Comparison of ENCODE assay signal across 2 cellular contexts in genomic region chr11:111906680-111907079, GRCh38.
TF ChIP-seq lines count a peak whose summit lies in the region.

No MANE protein-coding gene starts in this region.

TF ChIP-seq in GM23338, 12 proteins besides CTCF, POLR2A, EP300 and RAD21:
- TF ChIP-seq ETS1 (IDR thresholded peaks at IDR 0.05) (no peak), CREB1 (CRISPR knock-in tag; IDR thresholded peaks at IDR 0.05; ENCODE audit: low read depth) (no peak), NANOG (IDR thresholded peaks at IDR 0.05; ENCODE audit: borderline replicate concordance) (no peak), EZH2phosphoT487 (IDR thresholded peaks at IDR 0.05; ENCODE audit: unreplicated experiment) (no peak), JUNB (IDR thresholded peaks at IDR 0.05; ENCODE audit: unreplicated experiment) (no peak), ZNF114 (CRISPR knock-in tag; IDR thresholded peaks at IDR 0.05) (no peak), EZH2 (IDR thresholded peaks at IDR 0.05; ENCODE audit: low read depth, unreplicated experiment) (no peak)
- TF ChIP-seq, protein P1, sequence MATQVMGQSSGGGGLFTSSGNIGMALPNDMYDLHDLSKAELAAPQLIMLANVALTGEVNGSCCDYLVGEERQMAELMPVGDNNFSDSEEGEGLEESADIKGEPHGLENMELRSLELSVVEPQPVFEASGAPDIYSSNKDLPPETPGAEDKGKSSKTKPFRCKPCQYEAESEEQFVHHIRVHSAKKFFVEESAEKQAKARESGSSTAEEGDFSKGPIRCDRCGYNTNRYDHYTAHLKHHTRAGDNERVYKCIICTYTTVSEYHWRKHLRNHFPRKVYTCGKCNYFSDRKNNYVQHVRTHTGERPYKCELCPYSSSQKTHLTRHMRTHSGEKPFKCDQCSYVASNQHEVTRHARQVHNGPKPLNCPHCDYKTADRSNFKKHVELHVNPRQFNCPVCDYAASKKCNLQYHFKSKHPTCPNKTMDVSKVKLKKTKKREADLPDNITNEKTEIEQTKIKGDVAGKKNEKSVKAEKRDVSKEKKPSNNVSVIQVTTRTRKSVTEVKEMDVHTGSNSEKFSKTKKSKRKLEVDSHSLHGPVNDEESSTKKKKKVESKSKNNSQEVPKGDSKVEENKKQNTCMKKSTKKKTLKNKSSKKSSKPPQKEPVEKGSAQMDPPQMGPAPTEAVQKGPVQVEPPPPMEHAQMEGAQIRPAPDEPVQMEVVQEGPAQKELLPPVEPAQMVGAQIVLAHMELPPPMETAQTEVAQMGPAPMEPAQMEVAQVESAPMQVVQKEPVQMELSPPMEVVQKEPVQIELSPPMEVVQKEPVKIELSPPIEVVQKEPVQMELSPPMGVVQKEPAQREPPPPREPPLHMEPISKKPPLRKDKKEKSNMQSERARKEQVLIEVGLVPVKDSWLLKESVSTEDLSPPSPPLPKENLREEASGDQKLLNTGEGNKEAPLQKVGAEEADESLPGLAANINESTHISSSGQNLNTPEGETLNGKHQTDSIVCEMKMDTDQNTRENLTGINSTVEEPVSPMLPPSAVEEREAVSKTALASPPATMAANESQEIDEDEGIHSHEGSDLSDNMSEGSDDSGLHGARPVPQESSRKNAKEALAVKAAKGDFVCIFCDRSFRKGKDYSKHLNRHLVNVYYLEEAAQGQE (IDR thresholded peaks at IDR 0.05; ENCODE audit: unreplicated experiment), result no peak
- TF ChIP-seq, protein P2, sequence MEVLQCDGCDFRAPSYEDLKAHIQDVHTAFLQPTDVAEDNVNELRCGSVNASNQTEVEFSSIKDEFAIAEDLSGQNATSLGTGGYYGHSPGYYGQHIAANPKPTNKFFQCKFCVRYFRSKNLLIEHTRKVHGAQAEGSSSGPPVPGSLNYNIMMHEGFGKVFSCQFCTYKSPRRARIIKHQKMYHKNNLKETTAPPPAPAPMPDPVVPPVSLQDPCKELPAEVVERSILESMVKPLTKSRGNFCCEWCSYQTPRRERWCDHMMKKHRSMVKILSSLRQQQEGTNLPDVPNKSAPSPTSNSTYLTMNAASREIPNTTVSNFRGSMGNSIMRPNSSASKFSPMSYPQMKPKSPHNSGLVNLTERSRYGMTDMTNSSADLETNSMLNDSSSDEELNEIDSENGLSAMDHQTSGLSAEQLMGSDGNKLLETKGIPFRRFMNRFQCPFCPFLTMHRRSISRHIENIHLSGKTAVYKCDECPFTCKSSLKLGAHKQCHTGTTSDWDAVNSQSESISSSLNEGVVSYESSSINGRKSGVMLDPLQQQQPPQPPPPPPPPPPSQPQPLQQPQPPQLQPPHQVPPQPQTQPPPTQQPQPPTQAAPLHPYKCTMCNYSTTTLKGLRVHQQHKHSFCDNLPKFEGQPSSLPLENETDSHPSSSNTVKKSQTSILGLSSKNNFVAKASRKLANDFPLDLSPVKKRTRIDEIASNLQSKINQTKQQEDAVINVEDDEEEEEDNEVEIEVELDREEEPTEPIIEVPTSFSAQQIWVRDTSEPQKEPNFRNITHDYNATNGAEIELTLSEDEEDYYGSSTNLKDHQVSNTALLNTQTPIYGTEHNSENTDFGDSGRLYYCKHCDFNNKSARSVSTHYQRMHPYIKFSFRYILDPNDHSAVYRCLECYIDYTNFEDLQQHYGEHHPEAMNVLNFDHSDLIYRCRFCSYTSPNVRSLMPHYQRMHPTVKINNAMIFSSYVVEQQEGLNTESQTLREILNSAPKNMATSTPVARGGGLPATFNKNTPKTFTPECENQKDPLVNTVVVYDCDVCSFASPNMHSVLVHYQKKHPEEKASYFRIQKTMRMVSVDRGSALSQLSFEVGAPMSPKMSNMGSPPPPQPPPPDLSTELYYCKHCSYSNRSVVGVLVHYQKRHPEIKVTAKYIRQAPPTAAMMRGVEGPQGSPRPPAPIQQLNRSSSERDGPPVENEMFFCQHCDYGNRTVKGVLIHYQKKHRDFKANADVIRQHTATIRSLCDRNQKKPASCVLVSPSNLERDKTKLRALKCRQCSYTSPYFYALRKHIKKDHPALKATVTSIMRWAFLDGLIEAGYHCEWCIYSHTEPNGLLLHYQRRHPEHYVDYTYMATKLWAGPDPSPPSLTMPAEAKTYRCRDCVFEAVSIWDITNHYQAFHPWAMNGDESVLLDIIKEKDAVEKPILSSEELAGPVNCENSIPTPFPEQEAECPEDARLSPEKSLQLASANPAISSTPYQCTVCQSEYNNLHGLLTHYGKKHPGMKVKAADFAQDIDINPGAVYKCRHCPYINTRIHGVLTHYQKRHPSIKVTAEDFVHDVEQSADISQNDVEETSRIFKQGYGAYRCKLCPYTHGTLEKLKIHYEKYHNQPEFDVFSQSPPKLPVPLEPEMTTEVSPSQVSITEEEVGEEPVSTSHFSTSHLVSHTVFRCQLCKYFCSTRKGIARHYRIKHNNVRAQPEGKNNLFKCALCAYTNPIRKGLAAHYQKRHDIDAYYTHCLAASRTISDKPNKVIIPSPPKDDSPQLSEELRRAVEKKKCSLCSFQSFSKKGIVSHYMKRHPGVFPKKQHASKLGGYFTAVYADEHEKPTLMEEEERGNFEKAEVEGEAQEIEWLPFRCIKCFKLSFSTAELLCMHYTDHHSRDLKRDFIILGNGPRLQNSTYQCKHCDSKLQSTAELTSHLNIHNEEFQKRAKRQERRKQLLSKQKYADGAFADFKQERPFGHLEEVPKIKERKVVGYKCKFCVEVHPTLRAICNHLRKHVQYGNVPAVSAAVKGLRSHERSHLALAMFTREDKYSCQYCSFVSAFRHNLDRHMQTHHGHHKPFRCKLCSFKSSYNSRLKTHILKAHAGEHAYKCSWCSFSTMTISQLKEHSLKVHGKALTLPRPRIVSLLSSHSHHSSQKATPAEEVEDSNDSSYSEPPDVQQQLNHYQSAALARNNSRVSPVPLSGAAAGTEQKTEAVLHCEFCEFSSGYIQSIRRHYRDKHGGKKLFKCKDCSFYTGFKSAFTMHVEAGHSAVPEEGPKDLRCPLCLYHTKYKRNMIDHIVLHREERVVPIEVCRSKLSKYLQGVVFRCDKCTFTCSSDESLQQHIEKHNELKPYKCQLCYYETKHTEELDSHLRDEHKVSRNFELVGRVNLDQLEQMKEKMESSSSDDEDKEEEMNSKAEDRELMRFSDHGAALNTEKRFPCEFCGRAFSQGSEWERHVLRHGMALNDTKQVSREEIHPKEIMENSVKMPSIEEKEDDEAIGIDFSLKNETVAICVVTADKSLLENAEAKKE (CRISPR knock-in tag; IDR thresholded peaks at IDR 0.05), result no peak

TF ChIP-seq in K562, 482 proteins besides CTCF, POLR2A, EP300 and RAD21:
- no peak for TF ChIP-seq TCF3 (CRISPR knock-in tag; IDR thresholded peaks at IDR 0.05)
- no peak for TF ChIP-seq NFRKB (IDR thresholded peaks at IDR 0.05; ENCODE audit: low read depth)
- TF ChIP-seq TBP (optimal IDR thresholded peaks at IDR 0.05; ENCODE audit: low read depth, low read length), result no peak
- TF ChIP-seq HOMEZ (CRISPR knock-in tag; IDR thresholded peaks at IDR 0.05), result no peak
- TF ChIP-seq, protein P3, sequence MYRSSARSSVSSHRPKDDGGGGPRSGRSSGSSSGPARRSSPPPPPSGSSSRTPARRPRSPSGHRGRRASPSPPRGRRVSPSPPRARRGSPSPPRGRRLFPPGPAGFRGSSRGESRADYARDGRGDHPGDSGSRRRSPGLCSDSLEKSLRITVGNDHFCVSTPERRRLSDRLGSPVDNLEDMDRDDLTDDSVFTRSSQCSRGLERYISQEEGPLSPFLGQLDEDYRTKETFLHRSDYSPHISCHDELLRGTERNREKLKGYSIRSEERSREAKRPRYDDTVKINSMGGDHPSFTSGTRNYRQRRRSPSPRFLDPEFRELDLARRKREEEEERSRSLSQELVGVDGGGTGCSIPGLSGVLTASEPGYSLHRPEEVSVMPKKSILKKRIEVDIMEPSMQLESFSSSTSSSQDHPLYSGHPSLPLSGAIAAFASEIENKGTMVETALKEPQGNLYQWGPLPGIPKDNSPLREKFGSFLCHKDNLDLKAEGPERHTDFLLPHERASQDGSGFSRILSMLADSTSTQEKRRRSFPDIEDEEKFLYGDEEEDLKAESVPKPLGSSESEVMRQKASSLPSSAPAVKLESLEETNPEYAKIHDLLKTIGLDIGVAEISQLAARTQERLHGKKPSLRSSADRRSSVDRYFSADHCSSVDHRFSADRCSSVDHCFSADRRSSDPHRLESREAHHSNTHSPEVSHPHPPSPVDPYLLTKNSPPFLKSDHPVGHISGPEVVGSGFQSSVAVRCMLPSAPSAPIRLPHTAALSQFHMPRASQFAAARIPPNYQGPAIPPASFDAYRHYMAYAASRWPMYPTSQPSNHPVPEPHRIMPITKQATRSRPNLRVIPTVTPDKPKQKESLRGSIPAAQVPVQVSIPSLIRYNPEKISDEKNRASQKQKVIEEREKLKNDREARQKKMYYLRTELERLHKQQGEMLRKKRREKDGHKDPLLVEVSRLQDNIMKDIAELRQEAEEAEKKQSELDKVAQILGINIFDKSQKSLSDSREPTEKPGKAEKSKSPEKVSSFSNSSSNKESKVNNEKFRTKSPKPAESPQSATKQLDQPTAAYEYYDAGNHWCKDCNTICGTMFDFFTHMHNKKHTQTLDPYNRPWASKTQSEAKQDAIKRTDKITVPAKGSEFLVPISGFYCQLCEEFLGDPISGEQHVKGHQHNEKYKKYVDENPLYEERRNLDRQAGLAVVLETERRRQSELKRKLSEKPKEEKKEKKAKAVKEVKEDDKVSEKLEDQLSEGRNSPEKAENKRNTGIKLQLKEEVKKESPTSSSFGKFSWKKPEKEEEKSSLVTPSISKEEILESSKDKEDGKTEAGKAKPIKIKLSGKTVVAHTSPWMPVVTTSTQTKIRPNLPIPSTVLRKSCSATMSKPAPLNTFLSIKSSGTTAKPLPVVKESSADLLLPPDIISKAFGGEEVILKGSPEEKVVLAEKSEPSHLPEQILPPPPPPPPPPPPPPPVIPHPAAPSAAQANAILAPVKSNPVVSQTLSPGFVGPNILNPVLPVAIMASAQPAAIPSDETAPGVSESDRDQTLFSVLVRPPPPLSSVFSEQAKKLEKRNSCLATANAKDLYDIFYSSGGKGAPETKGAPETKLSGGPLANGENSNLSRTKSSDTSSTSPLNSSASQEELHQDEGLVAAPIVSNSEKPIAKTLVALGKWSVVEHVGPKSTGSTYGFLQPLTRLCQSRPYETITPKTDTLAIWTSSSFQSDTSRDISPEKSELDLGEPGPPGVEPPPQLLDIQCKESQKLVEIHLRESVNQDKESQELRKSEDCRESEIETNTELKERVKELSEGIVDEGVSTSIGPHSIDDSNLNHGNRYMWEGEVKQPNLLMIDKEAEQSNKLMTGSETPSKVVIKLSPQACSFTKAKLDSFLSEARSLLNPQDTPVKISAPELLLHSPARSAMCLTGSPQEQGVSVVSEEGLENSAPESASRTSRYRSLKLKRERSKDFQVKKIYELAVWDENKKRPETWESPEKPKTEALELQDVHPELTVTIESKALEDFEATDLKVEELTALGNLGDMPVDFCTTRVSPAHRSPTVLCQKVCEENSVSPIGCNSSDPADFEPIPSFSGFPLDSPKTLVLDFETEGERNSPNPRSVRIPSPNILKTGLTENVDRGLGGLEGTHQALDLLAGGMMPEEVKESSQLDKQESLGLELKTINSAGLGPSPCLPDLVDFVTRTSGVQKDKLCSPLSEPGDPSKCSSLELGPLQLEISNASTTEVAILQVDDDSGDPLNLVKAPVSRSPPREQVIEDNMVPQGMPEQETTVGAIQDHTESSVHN (IDR thresholded peaks at IDR 0.05; ENCODE audit: borderline replicate concordance in 1 of 2, low read depth in 1 of 2), result no peak
- no peak for TF ChIP-seq ZNF507 (tag; conservative IDR thresholded peaks at IDR 0.05)
- TF ChIP-seq TAF15 (IDR thresholded peaks at IDR 0.05; ENCODE audit: low read depth, low read length), result no peak
- TF ChIP-seq SUPT5H (IDR thresholded peaks at IDR 0.05), result no peak
- TF ChIP-seq RFX1 (IDR thresholded peaks at IDR 0.05), result no peak
- no peak for TF ChIP-seq ZNF696 (CRISPR knock-in tag; conservative IDR thresholded peaks at IDR 0.05)
- no peak for TF ChIP-seq U2AF1 (optimal IDR thresholded peaks at IDR 0.05; ENCODE audit: low read depth, low read length)
